ENCODE assay signal across 1 cellular context in the genomic region with DNA sequence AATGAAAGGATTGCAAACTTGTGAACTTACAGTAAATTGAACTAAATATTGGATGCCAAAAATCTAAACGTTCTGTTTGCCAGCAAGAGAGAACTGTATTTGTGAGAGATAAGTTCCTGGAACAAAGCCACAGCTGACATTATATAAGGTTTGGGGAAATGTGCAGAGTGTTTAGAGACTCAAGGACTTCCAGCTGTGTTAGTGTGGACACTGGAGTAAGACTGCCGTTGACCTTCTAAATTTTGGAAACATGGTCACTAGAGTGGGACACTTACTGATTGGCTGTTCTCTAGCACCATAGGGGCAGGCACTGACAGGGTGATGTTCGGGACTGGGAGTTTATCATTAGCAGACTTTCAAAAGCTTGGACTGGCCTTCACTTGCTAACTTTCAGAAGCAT.
TF ChIP-seq lines count a peak whose summit lies in the region.

No MANE protein-coding gene starts in this region.

TF ChIP-seq in HepG2, 621 proteins besides CTCF, POLR2A, EP300 and RAD21 (continued from another document):
- TF ChIP-seq, protein P1, sequence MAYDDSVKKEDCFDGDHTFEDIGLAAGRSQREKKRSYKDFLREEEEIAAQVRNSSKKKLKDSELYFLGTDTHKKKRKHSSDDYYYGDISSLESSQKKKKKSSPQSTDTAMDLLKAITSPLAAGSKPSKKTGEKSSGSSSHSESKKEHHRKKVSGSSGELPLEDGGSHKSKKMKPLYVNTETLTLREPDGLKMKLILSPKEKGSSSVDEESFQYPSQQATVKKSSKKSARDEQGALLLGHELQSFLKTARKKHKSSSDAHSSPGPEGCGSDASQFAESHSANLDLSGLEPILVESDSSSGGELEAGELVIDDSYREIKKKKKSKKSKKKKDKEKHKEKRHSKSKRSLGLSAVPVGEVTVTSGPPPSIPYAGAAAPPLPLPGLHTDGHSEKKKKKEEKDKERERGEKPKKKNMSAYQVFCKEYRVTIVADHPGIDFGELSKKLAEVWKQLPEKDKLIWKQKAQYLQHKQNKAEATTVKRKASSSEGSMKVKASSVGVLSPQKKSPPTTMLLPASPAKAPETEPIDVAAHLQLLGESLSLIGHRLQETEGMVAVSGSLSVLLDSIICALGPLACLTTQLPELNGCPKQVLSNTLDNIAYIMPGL (CRISPR knock-in tag; IDR thresholded peaks at IDR 0.05; ENCODE audit: borderline replicate concordance in 1 of 2, low read depth in 1 of 2), result no peak
- TF ChIP-seq, protein P2, sequence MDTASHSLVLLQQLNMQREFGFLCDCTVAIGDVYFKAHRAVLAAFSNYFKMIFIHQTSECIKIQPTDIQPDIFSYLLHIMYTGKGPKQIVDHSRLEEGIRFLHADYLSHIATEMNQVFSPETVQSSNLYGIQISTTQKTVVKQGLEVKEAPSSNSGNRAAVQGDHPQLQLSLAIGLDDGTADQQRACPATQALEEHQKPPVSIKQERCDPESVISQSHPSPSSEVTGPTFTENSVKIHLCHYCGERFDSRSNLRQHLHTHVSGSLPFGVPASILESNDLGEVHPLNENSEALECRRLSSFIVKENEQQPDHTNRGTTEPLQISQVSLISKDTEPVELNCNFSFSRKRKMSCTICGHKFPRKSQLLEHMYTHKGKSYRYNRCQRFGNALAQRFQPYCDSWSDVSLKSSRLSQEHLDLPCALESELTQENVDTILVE (CRISPR knock-in tag; IDR thresholded peaks at IDR 0.05), result 0 out of 2 replicates have a peak, but pooled peaks have one; percentile 28
- TF ChIP-seq POGZ (CRISPR knock-in tag; IDR thresholded peaks at IDR 0.05), result peak; percentile 67
- TF ChIP-seq ZNF644 (CRISPR knock-in tag; IDR thresholded peaks at IDR 0.05; ENCODE audit: low read depth), result peak; percentile 81
- TF ChIP-seq, protein P3, sequence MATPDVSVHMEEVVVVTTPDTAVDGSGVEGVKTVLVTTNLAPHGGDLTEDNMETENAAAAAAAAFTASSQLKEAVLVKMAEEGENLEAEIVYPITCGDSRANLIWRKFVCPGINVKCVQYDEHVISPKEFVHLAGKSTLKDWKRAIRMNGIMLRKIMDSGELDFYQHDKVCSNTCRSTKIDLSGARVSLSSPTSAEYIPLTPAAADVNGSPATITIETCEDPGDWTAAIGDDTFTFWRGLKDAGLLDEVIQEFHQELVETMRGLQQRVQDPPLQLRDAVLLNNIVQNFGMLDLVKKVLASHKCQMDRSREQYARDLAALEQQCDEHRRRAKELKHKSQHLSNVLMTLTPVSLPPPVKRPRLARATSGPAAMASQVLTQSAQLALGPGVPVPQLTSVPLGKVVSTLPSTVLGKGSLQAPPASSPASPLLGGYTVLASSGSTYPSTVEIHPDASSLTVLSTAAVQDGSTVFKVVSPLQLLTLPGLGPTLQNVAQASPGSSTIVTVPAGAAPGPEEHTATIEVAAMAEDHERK (CRISPR knock-in tag; IDR thresholded peaks at IDR 0.05; ENCODE audit: low read depth), result no peak
- peak; percentile 36; the same call in 1 of the 2 replicates for TF ChIP-seq HDAC2 (CRISPR knock-in tag; IDR thresholded peaks at IDR 0.05)
- TF ChIP-seq ZNF546 (CRISPR knock-in tag; conservative IDR thresholded peaks at IDR 0.05), result no peak
- TF ChIP-seq ZNF292 (CRISPR knock-in tag; IDR thresholded peaks at IDR 0.05; ENCODE audit: borderline replicate concordance, low read depth), result 0 out of 2 replicates have a peak, but pooled peaks have one; percentile 27
- TF ChIP-seq NKX3-1 (CRISPR knock-in tag; IDR thresholded peaks at IDR 0.05), result no peak
- TF ChIP-seq FOXJ3 (CRISPR knock-in tag; IDR thresholded peaks at IDR 0.05; ENCODE audit: borderline replicate concordance), result peak; percentile 44; the same call in 1 of the 2 replicates
- TF ChIP-seq DMTF1 (CRISPR knock-in tag; IDR thresholded peaks at IDR 0.05), result no peak
- peak; percentile 79 for TF ChIP-seq GATAD2A (CRISPR knock-in tag; IDR thresholded peaks at IDR 0.05)
- TF ChIP-seq RARA (CRISPR knock-in tag; IDR thresholded peaks at IDR 0.05), result peak; percentile 47; the same call in 1 of the 2 replicates
- TF ChIP-seq, protein P4, sequence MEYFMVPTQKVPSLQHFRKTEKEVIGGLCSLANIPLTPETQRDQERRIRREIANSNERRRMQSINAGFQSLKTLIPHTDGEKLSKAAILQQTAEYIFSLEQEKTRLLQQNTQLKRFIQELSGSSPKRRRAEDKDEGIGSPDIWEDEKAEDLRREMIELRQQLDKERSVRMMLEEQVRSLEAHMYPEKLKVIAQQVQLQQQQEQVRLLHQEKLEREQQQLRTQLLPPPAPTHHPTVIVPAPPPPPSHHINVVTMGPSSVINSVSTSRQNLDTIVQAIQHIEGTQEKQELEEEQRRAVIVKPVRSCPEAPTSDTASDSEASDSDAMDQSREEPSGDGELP (IDR thresholded peaks at IDR 0.05; ENCODE audit: borderline replicate concordance, low read depth), result peak; percentile 45; the same call in 1 of the 2 replicates
- no peak for TF ChIP-seq CBX1 (IDR thresholded peaks at IDR 0.05; ENCODE audit: low read depth)
- 0 out of 2 replicates have a peak, but pooled peaks have one; percentile 21 for TF ChIP-seq PITX1 (CRISPR knock-in tag; IDR thresholded peaks at IDR 0.05)
- TF ChIP-seq, protein P5, sequence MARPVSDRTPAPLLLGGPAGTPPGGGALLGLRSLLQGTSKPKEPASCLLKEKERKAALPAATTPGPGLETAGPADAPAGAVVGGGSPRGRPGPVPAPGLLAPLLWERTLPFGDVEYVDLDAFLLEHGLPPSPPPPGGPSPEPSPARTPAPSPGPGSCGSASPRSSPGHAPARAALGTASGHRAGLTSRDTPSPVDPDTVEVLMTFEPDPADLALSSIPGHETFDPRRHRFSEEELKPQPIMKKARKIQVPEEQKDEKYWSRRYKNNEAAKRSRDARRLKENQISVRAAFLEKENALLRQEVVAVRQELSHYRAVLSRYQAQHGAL (CRISPR knock-in tag; IDR thresholded peaks at IDR 0.05; ENCODE audit: not compliant biosample characterization), result no peak
- TF ChIP-seq LCORL (IDR thresholded peaks at IDR 0.05), result no peak
- TF ChIP-seq LCORL (CRISPR knock-in tag; IDR thresholded peaks at IDR 0.05), result peak; percentile 62
- TF ChIP-seq FOXP4 (CRISPR knock-in tag; IDR thresholded peaks at IDR 0.05), result peak; percentile 41; the same call in 1 of the 2 replicates
- TF ChIP-seq ZNF850 (CRISPR knock-in tag; conservative IDR thresholded peaks at IDR 0.05), result no peak
- peak; percentile 46; the same call in 1 of the 2 replicates for TF ChIP-seq SAP130 (CRISPR knock-in tag; IDR thresholded peaks at IDR 0.05; ENCODE audit: low read depth)
- peak; percentile 15; the same call in 1 of the 2 replicates for TF ChIP-seq HMG20A (CRISPR knock-in tag; IDR thresholded peaks at IDR 0.05; ENCODE audit: borderline replicate concordance)
- peak; percentile 20; the same call in 1 of the 2 replicates for TF ChIP-seq RXRB (CRISPR knock-in tag; IDR thresholded peaks at IDR 0.05; ENCODE audit: borderline replicate concordance)
- no peak for TF ChIP-seq SOX6 (IDR thresholded peaks at IDR 0.05)
- TF ChIP-seq SOX6 (CRISPR knock-in tag; IDR thresholded peaks at IDR 0.05), result peak; percentile 61
- no peak for TF ChIP-seq FOXP1 (IDR thresholded peaks at IDR 0.05)
- peak; percentile 27; the same call in 1 of the 2 replicates for TF ChIP-seq FOXP1 (CRISPR knock-in tag; IDR thresholded peaks at IDR 0.05)
- TF ChIP-seq HNF4A (CRISPR knock-in tag; IDR thresholded peaks at IDR 0.05), result peak; percentile 25; the same call in 1 of the 2 replicates
- no peak for TF ChIP-seq ZNF720 (CRISPR knock-in tag; IDR thresholded peaks at IDR 0.05)
- no peak for TF ChIP-seq NBN (conservative IDR thresholded peaks at IDR 0.05)
